Comparison of ENCODE assay signal across 14 cellular contexts in genomic region chr11:36033936-36034335, GRCh38.
"Had no signal": no experiment of that assay in that cellular context is flagged by ENCODE, and none has a peak within 500 bp of the region (broad histone marks: within the 10 kb centered on the region; RNA-seq: fewer than 3 reads in every experiment).

No MANE protein-coding gene starts in this region.

- H3K4me3 ChIP-seq: esophagus muscularis mucosa, left ventricle myocardium inferior, tibial artery, uterus had no signal

- H3K36me3 ChIP-seq: esophagus muscularis mucosa, left ventricle myocardium inferior, tibial artery, uterus had no signal

- H3K4me1 ChIP-seq: uterus had no signal

- H3K9me3 ChIP-seq: esophagus muscularis mucosa, left ventricle myocardium inferior, tibial artery, uterus had no signal

- DNase-seq: activated CD4-positive, alpha-beta memory T cell treated with anti-CD3 and anti-CD28 coated beads, Interleukin-2, amount 10 ng/mL, durations not matched to agents 7 days and 5 days; activated CD4-positive, alpha-beta T cell treated with anti-CD3 and anti-CD28 coated beads for 4 hours; activated naive CD4-positive, alpha-beta T cell treated with anti-CD3 and anti-CD28 coated beads, Interleukin-2, amount 10 ng/mL, durations not matched to agents 7 days and 5 days; activated T-cell treated with anti-CD3 and anti-CD28 coated beads, Interleukin-2, amount 50 U/mL, for 24 hours; kidney; left ventricle myocardium inferior; natural killer cell; occipital lobe; stimulated activated CD4-positive, alpha-beta T cell treated with anti-CD3 and anti-CD28 coated beads, Interleukin-15, amount 100 ng/mL, for 24 hours; stimulated activated CD4-positive, alpha-beta T cell treated with anti-CD3 and anti-CD28 coated beads, Interleukin-4, amount 100 ng/mL, for 1 hour; stimulated activated naive CD4-positive, alpha-beta T cell; tibial artery; uterus had no signal

- H3K36me3 Mint-ChIP-seq: activated naive CD4-positive, alpha-beta T cell treated with anti-CD3 and anti-CD28 coated beads, Interleukin-2, amount 10 ng/mL, durations not matched to agents 7 days and 5 days; natural killer cell had no signal

- H3K27ac Mint-ChIP-seq: activated CD4-positive, alpha-beta memory T cell treated with anti-CD3 and anti-CD28 coated beads, Interleukin-2, amount 10 ng/mL, durations not matched to agents 7 days and 5 days; activated naive CD4-positive, alpha-beta T cell treated with anti-CD3 and anti-CD28 coated beads, Interleukin-2, amount 10 ng/mL, durations not matched to agents 7 days and 5 days; activated T-cell treated with anti-CD3 and anti-CD28 coated beads, Interleukin-2, amount 50 U/mL, for 24 hours; natural killer cell had no signal

- H3K27me3 ChIP-seq: esophagus muscularis mucosa, tibial artery, uterus had no signal

- H3K4me1 Mint-ChIP-seq: activated CD4-positive, alpha-beta memory T cell treated with anti-CD3 and anti-CD28 coated beads, Interleukin-2, amount 10 ng/mL, durations not matched to agents 7 days and 5 days; activated naive CD4-positive, alpha-beta T cell treated with anti-CD3 and anti-CD28 coated beads, Interleukin-2, amount 10 ng/mL, durations not matched to agents 7 days and 5 days; natural killer cell had no signal

- H3K27ac ChIP-seq: esophagus muscularis mucosa, left ventricle myocardium inferior, tibial artery, uterus had no signal

- H3K4me3 Mint-ChIP-seq: activated CD4-positive, alpha-beta memory T cell treated with anti-CD3 and anti-CD28 coated beads, Interleukin-2, amount 10 ng/mL, durations not matched to agents 7 days and 5 days; activated naive CD4-positive, alpha-beta T cell treated with anti-CD3 and anti-CD28 coated beads, Interleukin-2, amount 10 ng/mL, durations not matched to agents 7 days and 5 days; activated T-cell treated with anti-CD3 and anti-CD28 coated beads, Interleukin-2, amount 50 U/mL, for 24 hours; natural killer cell had no signal

- ATAC-seq: natural killer cell had no signal

- H3K9me3 Mint-ChIP-seq: activated CD4-positive, alpha-beta memory T cell treated with anti-CD3 and anti-CD28 coated beads, Interleukin-2, amount 10 ng/mL, durations not matched to agents 7 days and 5 days; activated naive CD4-positive, alpha-beta T cell treated with anti-CD3 and anti-CD28 coated beads, Interleukin-2, amount 10 ng/mL, durations not matched to agents 7 days and 5 days; activated T-cell treated with anti-CD3 and anti-CD28 coated beads, Interleukin-2, amount 50 U/mL, for 24 hours; natural killer cell had no signal

- H3K27me3 Mint-ChIP-seq: activated T-cell treated with anti-CD3 and anti-CD28 coated beads, Interleukin-2, amount 50 U/mL, for 24 hours had no signal
